In the genomic region with DNA sequence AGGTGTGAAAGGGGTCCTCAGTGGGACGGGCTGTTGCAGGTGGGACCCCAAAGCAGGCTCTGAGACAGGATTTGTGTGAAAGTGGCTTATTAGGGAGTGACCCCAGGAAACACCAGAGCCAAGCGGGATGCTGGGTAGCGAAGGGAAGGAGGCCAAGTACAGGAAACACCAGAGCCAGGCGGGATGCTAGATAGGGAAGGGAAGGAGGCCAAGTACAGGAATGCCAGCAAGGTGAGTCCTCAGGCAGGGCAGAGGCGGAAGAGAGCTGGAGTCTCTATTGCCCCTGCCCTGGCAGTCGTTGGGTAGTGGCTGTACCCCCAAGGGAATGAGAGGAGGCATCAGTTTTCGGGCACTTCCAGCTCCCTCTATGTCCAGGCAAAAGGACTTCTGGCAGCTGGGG, we compare ENCODE assay signal across 15 cellular contexts. TPM values are rescaled to one million over a fixed set of nuclear protein-coding genes. Genes with fewer than 3 reads are reported as not detected.
"Had no signal": no experiment of that assay in that cellular context is flagged by ENCODE, and none has a peak within 500 bp of the region (broad histone marks: within the 10 kb centered on the region; RNA-seq: fewer than 3 reads in every experiment).

No MANE protein-coding gene starts in this region.

- H3K27ac ChIP-seq: pancreas, skin epidermis, uterus had no signal

- H3K36me3 Mint-ChIP-seq: activated CD8-positive, alpha-beta memory T cell treated with anti-CD3 and anti-CD28 coated beads, Interleukin-2, amount 10 ng/mL, durations not matched to agents 7 days and 5 days; activated naive CD8-positive, alpha-beta T cell treated with anti-CD3 and anti-CD28 coated beads, Interleukin-2, amount 10 ng/mL, durations not matched to agents 7 days and 5 days had no signal

- H3K36me3 ChIP-seq: pancreas, stomach, uterus had no signal

- H3K27me3 ChIP-seq: pancreas, stomach, uterus had no signal

- H3K4me3 Mint-ChIP-seq: activated CD8-positive, alpha-beta memory T cell treated with anti-CD3 and anti-CD28 coated beads, Interleukin-2, amount 10 ng/mL, durations not matched to agents 7 days and 5 days; activated naive CD8-positive, alpha-beta T cell treated with anti-CD3 and anti-CD28 coated beads, Interleukin-2, amount 10 ng/mL, durations not matched to agents 7 days and 5 days; activated T-cell treated with anti-CD3 and anti-CD28 coated beads, Interleukin-2, amount 50 U/mL, for 24 hours had no signal

- H3K4me1 Mint-ChIP-seq: activated CD8-positive, alpha-beta memory T cell treated with anti-CD3 and anti-CD28 coated beads, Interleukin-2, amount 10 ng/mL, durations not matched to agents 7 days and 5 days; activated naive CD8-positive, alpha-beta T cell treated with anti-CD3 and anti-CD28 coated beads, Interleukin-2, amount 10 ng/mL, durations not matched to agents 7 days and 5 days had no signal

- DNase-seq: activated CD4-positive, alpha-beta T cell treated with anti-CD3 and anti-CD28 coated beads, Interleukin-2, amount 50 U/mL, for 48 hours; activated CD8-positive, alpha-beta memory T cell treated with anti-CD3 and anti-CD28 coated beads, Interleukin-2, amount 10 ng/mL, durations not matched to agents 7 days and 5 days; activated gamma-delta T cell; anterior cingulate cortex; effector CD4-positive, alpha-beta T cell; hypothalamus; stimulated activated CD4-positive, alpha-beta T cell treated with anti-CD3 and anti-CD28 coated beads, Interleukin-4, amount 100 ng/mL, for 4 hours; stomach; uterus had no signal

- H3K9me3 ChIP-seq: pancreas, stomach, uterus had no signal

- H3K27ac Mint-ChIP-seq: activated CD8-positive, alpha-beta memory T cell treated with anti-CD3 and anti-CD28 coated beads, Interleukin-2, amount 10 ng/mL, durations not matched to agents 7 days and 5 days; activated naive CD8-positive, alpha-beta T cell treated with anti-CD3 and anti-CD28 coated beads, Interleukin-2, amount 10 ng/mL, durations not matched to agents 7 days and 5 days; activated T-cell treated with anti-CD3 and anti-CD28 coated beads, Interleukin-2, amount 50 U/mL, for 24 hours had no signal

- H3K4me1 ChIP-seq: pancreas had no signal

- H3K4me3 ChIP-seq: pancreas, skin epidermis, stomach, uterus had no signal

- FAIRE-seq: bronchial epithelial cell, pancreas had no signal

RNA-seq across cellular contexts. Expression of gene TGM2, which starts 30.5 kb away (rescaled TPM):
- polyA plus RNA-seq: neural cell had no signal
